Comparison of ENCODE assay signal across 1 cellular context in the genomic region with DNA sequence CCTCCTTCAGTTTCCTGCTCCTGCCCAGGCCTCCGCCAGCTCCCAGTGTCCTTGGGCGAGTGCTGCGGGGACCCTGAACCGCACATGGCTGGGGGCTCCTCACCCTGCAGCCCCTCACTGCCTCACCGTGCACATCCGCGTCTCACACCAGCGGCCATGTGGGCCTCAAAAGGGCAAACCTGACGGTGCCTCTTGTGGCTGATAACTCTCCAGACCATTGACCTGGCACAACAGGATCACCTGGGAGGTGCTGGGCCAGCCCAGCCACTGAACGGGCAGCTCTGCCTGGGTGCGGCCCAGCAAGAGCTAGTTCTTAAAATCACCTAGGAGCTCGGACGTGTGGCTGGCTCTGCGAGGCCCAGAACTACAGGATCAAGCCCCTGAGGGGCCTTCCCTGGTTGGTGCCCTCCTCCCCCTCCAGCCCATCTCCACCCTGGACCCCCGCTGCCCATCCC.
A peak's percentile ranks its signal among the peaks of the same experiment; 100 is the strongest.
TF ChIP-seq lines count a peak whose summit lies in the region.

No MANE protein-coding gene starts in this region.

TF ChIP-seq in HepG2, 621 proteins besides CTCF, POLR2A, EP300 and RAD21 (continues in another document):
- TF ChIP-seq ZNF235 (CRISPR knock-in tag; IDR thresholded peaks at IDR 0.05; ENCODE audit: borderline replicate concordance) (0 out of 2 replicates have a peak, but pooled peaks have one; percentile 20), ZNF468 (CRISPR knock-in tag; IDR thresholded peaks at IDR 0.05) (no peak), ZFP41 (CRISPR knock-in tag; IDR thresholded peaks at IDR 0.05; ENCODE audit: borderline replicate concordance) (no peak), ETV5 (CRISPR knock-in tag; IDR thresholded peaks at IDR 0.05; ENCODE audit: borderline replicate concordance) (0 out of 2 replicates have a peak, but pooled peaks have one; percentile 0), ZNF383 (CRISPR knock-in tag; IDR thresholded peaks at IDR 0.05; ENCODE audit: borderline replicate concordance) (no peak), CCDC6 (CRISPR knock-in tag; IDR thresholded peaks at IDR 0.05) (0 out of 2 replicates have a peak, but pooled peaks have one; percentile 18), ZBTB20 (CRISPR knock-in tag; IDR thresholded peaks at IDR 0.05; ENCODE audit: borderline replicate concordance, low read depth) (no peak), NRL (CRISPR knock-in tag; IDR thresholded peaks at IDR 0.05; ENCODE audit: borderline replicate concordance) (peak; percentile 64; the same call in 1 of the 2 replicates), TFAP4 (IDR thresholded peaks at IDR 0.05; ENCODE audit: borderline replicate concordance, low read depth) (peak; percentile 16; the same call in 1 of the 2 replicates), ZBTB21 (CRISPR knock-in tag; IDR thresholded peaks at IDR 0.05) (no peak), EEA1 (CRISPR knock-in tag; IDR thresholded peaks at IDR 0.05; ENCODE audit: borderline replicate concordance) (peak; percentile 52; the same call in 1 of the 2 replicates), PCBP1 (IDR thresholded peaks at IDR 0.05; ENCODE audit: borderline replicate concordance, low read depth, low read length) (no peak), NFYC (CRISPR knock-in tag; IDR thresholded peaks at IDR 0.05) (no peak), SKI (IDR thresholded peaks at IDR 0.05; ENCODE audit: partially characterized antibody) (no peak), MYNN (CRISPR knock-in tag; IDR thresholded peaks at IDR 0.05; ENCODE audit: low read depth) (no peak), ZNF598 (CRISPR knock-in tag; IDR thresholded peaks at IDR 0.05; ENCODE audit: borderline replicate concordance) (0 out of 2 replicates have a peak, but pooled peaks have one; percentile 4), RCOR2 (CRISPR knock-in tag; IDR thresholded peaks at IDR 0.05) (no peak), FOXK1 (CRISPR knock-in tag; IDR thresholded peaks at IDR 0.05; ENCODE audit: borderline replicate concordance, low read depth) (no peak), NFKBIZ (CRISPR knock-in tag; IDR thresholded peaks at IDR 0.05) (no peak), ZNF256 (CRISPR knock-in tag; conservative IDR thresholded peaks at IDR 0.05) (no peak), PAX8 (CRISPR knock-in tag; IDR thresholded peaks at IDR 0.05; ENCODE audit: borderline replicate concordance) (no peak), ZNF124 (CRISPR knock-in tag; IDR thresholded peaks at IDR 0.05) (no peak), ZNF883 (CRISPR knock-in tag; IDR thresholded peaks at IDR 0.05; ENCODE audit: not compliant biosample characterization) (no peak), ELF4 (CRISPR knock-in tag; IDR thresholded peaks at IDR 0.05; ENCODE audit: borderline replicate concordance) (no peak), ZNF607 (CRISPR knock-in tag; IDR thresholded peaks at IDR 0.05; ENCODE audit: borderline replicate concordance) (no peak), RBFOX2 (IDR thresholded peaks at IDR 0.05; ENCODE audit: low read depth, low read length) (peak; percentile 74), ZNF558 (CRISPR knock-in tag; IDR thresholded peaks at IDR 0.05; ENCODE audit: borderline replicate concordance) (no peak), HES4 (CRISPR knock-in tag; IDR thresholded peaks at IDR 0.05; ENCODE audit: borderline replicate concordance) (0 out of 2 replicates have a peak, but pooled peaks have one; percentile 32), JUND (CRISPR knock-in tag; IDR thresholded peaks at IDR 0.05) (no peak), USF2 (IDR thresholded peaks at IDR 0.05; ENCODE audit: low read depth, low read length) (no peak), USF2 (CRISPR knock-in tag; IDR thresholded peaks at IDR 0.05; ENCODE audit: borderline replicate concordance) (no peak), ZNF264 (CRISPR knock-in tag; IDR thresholded peaks at IDR 0.05) (no peak), THAP11 (CRISPR knock-in tag; IDR thresholded peaks at IDR 0.05) (peak; percentile 4; the same call in 1 of the 2 replicates), SALL1 (CRISPR knock-in tag; IDR thresholded peaks at IDR 0.05) (no peak; the same call in 1 of the 2 replicates), RBM39 (IDR thresholded peaks at IDR 0.05; ENCODE audit: low read depth, low read length, poor library complexity, severe bottlenecking) (no peak), SRSF1 (optimal IDR thresholded peaks at IDR 0.05; ENCODE audit: low read depth, low read length) (no peak), THAP8 (CRISPR knock-in tag; IDR thresholded peaks at IDR 0.05; ENCODE audit: borderline replicate concordance) (no peak), ZNF782 (CRISPR knock-in tag; IDR thresholded peaks at IDR 0.05; ENCODE audit: borderline replicate concordance) (no peak), SRY (CRISPR knock-in tag; IDR thresholded peaks at IDR 0.05) (peak; percentile 18; the same call in 1 of the 2 replicates), GFI1 (CRISPR knock-in tag; IDR thresholded peaks at IDR 0.05; ENCODE audit: borderline replicate concordance) (no peak), MIER2 (CRISPR knock-in tag; IDR thresholded peaks at IDR 0.05) (no peak), SYNCRIP (IDR thresholded peaks at IDR 0.05; ENCODE audit: insufficient read depth, low read depth, low read length) (no peak), MTF2 (CRISPR knock-in tag; IDR thresholded peaks at IDR 0.05; ENCODE audit: borderline replicate concordance) (no peak), ZNF180 (CRISPR knock-in tag; IDR thresholded peaks at IDR 0.05; ENCODE audit: borderline replicate concordance, low read depth) (no peak), MEIS2 (CRISPR knock-in tag; IDR thresholded peaks at IDR 0.05) (no peak), DR1 (CRISPR knock-in tag; IDR thresholded peaks at IDR 0.05) (no peak), ZNF280D (CRISPR knock-in tag; IDR thresholded peaks at IDR 0.05) (peak; percentile 8), TOPORS (CRISPR knock-in tag; IDR thresholded peaks at IDR 0.05) (no peak), DMTF1 (CRISPR knock-in tag; IDR thresholded peaks at IDR 0.05) (no peak), ELF3 (CRISPR knock-in tag; IDR thresholded peaks at IDR 0.05) (no peak), EZH2 (conservative IDR thresholded peaks at IDR 0.05; ENCODE audit: low read depth, low read length) (no peak)
- TF ChIP-seq, protein P1, sequence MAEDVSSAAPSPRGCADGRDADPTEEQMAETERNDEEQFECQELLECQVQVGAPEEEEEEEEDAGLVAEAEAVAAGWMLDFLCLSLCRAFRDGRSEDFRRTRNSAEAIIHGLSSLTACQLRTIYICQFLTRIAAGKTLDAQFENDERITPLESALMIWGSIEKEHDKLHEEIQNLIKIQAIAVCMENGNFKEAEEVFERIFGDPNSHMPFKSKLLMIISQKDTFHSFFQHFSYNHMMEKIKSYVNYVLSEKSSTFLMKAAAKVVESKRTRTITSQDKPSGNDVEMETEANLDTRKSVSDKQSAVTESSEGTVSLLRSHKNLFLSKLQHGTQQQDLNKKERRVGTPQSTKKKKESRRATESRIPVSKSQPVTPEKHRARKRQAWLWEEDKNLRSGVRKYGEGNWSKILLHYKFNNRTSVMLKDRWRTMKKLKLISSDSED (CRISPR knock-in tag; IDR thresholded peaks at IDR 0.05) = no peak
- TF ChIP-seq, protein P2, sequence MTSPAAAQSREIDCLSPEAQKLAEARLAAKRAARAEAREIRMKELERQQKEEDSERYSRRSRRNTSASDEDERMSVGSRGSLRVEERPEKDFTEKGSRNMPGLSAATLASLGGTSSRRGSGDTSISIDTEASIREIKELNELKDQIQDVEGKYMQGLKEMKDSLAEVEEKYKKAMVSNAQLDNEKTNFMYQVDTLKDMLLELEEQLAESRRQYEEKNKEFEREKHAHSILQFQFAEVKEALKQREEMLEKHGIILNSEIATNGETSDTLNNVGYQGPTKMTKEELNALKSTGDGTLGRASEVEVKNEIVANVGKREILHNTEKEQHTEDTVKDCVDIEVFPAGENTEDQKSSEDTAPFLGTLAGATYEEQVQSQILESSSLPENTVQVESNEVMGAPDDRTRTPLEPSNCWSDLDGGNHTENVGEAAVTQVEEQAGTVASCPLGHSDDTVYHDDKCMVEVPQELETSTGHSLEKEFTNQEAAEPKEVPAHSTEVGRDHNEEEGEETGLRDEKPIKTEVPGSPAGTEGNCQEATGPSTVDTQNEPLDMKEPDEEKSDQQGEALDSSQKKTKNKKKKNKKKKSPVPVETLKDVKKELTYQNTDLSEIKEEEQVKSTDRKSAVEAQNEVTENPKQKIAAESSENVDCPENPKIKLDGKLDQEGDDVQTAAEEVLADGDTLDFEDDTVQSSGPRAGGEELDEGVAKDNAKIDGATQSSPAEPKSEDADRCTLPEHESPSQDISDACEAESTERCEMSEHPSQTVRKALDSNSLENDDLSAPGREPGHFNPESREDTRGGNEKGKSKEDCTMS (CRISPR knock-in tag; conservative IDR thresholded peaks at IDR 0.05) = no peak
- TF ChIP-seq, protein P3, sequence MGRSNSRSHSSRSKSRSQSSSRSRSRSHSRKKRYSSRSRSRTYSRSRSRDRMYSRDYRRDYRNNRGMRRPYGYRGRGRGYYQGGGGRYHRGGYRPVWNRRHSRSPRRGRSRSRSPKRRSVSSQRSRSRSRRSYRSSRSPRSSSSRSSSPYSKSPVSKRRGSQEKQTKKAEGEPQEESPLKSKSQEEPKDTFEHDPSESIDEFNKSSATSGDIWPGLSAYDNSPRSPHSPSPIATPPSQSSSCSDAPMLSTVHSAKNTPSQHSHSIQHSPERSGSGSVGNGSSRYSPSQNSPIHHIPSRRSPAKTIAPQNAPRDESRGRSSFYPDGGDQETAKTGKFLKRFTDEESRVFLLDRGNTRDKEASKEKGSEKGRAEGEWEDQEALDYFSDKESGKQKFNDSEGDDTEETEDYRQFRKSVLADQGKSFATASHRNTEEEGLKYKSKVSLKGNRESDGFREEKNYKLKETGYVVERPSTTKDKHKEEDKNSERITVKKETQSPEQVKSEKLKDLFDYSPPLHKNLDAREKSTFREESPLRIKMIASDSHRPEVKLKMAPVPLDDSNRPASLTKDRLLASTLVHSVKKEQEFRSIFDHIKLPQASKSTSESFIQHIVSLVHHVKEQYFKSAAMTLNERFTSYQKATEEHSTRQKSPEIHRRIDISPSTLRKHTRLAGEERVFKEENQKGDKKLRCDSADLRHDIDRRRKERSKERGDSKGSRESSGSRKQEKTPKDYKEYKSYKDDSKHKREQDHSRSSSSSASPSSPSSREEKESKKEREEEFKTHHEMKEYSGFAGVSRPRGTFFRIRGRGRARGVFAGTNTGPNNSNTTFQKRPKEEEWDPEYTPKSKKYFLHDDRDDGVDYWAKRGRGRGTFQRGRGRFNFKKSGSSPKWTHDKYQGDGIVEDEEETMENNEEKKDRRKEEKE (IDR thresholded peaks at IDR 0.05) = no peak
